Comparison of ENCODE assay signal across 1 cellular context in genomic region chr2:134220525-134220924, GRCh38.
TF ChIP-seq lines count a peak whose summit lies in the region.

No MANE protein-coding gene starts in this region.

TF ChIP-seq in K562, 482 proteins besides CTCF, POLR2A, EP300 and RAD21 (continued from another document):
- TF ChIP-seq ZNF639 (CRISPR knock-in tag; conservative IDR thresholded peaks at IDR 0.05 in 1 of 2, IDR thresholded peaks at IDR 0.05 in 1 of 2) (no peak), SP2 (IDR thresholded peaks at IDR 0.05; ENCODE audit: extremely low read depth, low read depth, low read length, poor library complexity, severe bottlenecking) (no peak), BRF2 (IDR thresholded peaks at IDR 0.05; ENCODE audit: borderline replicate concordance, insufficient read depth, insufficient read length) (no peak), CBX1 (IDR thresholded peaks at IDR 0.05; ENCODE audit: low read depth) (no peak), HSF4 (CRISPR knock-in tag; IDR thresholded peaks at IDR 0.05; ENCODE audit: borderline replicate concordance) (no peak), ZNF764 (CRISPR knock-in tag; IDR thresholded peaks at IDR 0.05; ENCODE audit: low read depth) (no peak), THAP7 (CRISPR knock-in tag; IDR thresholded peaks at IDR 0.05) (no peak), ZNF23 (CRISPR knock-in tag; IDR thresholded peaks at IDR 0.05) (no peak)
TF ChIP-seq in K562: peak in this region for 0.
